ENCODE assay signal across 13 cellular contexts in genomic region chr2:43438858-43439655, GRCh38.
DNase-seq lines count a peak whose midpoint lies in the region; ATAC-seq and TF ChIP-seq lines count a peak whose summit lies in the region.
"Had no signal": no experiment of that assay in that cellular context is flagged by ENCODE, and none has a peak within 500 bp of the region (broad histone marks: within the 10 kb centered on the region; RNA-seq: fewer than 3 reads in every experiment).

No MANE protein-coding gene starts in this region.

- H2AK5ac ChIP-seq in trophoblast cell (ENCODE audit: low read length), result no peak overlapping the region

- H3K4me1 Mint-ChIP-seq in activated CD4-positive, alpha-beta T cell treated with anti-CD3 and anti-CD28 coated beads, Interleukin-2, amount 10 ng/mL, durations not matched to agents 24 days and 14 days, result peaks cover 7% of the 10 kb centered on the region

- H4K8ac ChIP-seq in trophoblast cell (ENCODE audit: low read depth, low read length), result no peak overlapping the region

- no peak overlapping the region for H3K27ac Mint-ChIP-seq in activated CD4-positive, alpha-beta T cell treated with anti-CD3 and anti-CD28 coated beads, Interleukin-2, amount 10 ng/mL, durations not matched to agents 24 days and 14 days
- H3K27ac Mint-ChIP-seq: activated naive CD8-positive, alpha-beta T cell treated with anti-CD3 and anti-CD28 coated beads, Interleukin-2, amount 10 ng/mL, durations not matched to agents 7 days and 5 days; stimulated activated naive CD8-positive, alpha-beta T cell treated with anti-CD3 and anti-CD28 coated beads, Interleukin-15, Interleukin-2, amounts not matched to agents 100 ng/mL and 50 ng/mL, for 24 hours had no signal

- H3K79me2 ChIP-seq in PC-3 (ENCODE audit: low read length), result no peaks in the 10 kb centered on the region
- peaks cover 3% of the 10 kb centered on the region for H3K79me2 ChIP-seq in trophoblast cell (ENCODE audit: control insufficient read depth, insufficient read depth, low read length, poor library complexity)

- no peak overlapping the region for H4K91ac ChIP-seq in trophoblast cell (ENCODE audit: low read depth, low read length)

- H3K14ac ChIP-seq in trophoblast cell (ENCODE audit: low read length), result no peak overlapping the region

- no peaks in the 10 kb centered on the region for H4K20me1 ChIP-seq in PC-3 (ENCODE audit: low read length)

- H3K27me3 ChIP-seq in PC-3 (ENCODE audit: low read length) (no peaks in the 10 kb centered on the region), trophoblast cell (ENCODE audit: insufficient read depth, low read length) (no peaks in the 10 kb centered on the region)

- H2AFZ ChIP-seq in PC-3 (ENCODE audit: low read length), result no peak overlapping the region
- H2AFZ ChIP-seq in trophoblast cell (ENCODE audit: insufficient read depth, low read length, poor library complexity), result no peak overlapping the region

- H3K18ac ChIP-seq in trophoblast cell (ENCODE audit: low read length), result no peak overlapping the region

- H3K9me3 ChIP-seq in PC-3 (ENCODE audit: low read length) (no peaks in the 10 kb centered on the region), trophoblast cell (ENCODE audit: insufficient read depth, low read depth, low read length) (no peaks in the 10 kb centered on the region)

- H3K23ac ChIP-seq in trophoblast cell (ENCODE audit: low read length), result no peak overlapping the region

- no peak overlapping the region for H3K4me3 Mint-ChIP-seq in activated CD4-positive, alpha-beta T cell treated with anti-CD3 and anti-CD28 coated beads, Interleukin-2, amount 10 ng/mL, durations not matched to agents 24 days and 14 days
- H3K4me3 Mint-ChIP-seq: activated naive CD8-positive, alpha-beta T cell treated with anti-CD3 and anti-CD28 coated beads, Interleukin-2, amount 10 ng/mL, durations not matched to agents 7 days and 5 days; stimulated activated naive CD8-positive, alpha-beta T cell treated with anti-CD3 and anti-CD28 coated beads, Interleukin-15, Interleukin-2, amounts not matched to agents 100 ng/mL and 50 ng/mL, for 24 hours had no signal

- no peak overlapping the region for H2BK12ac ChIP-seq in trophoblast cell (ENCODE audit: low read length)

- H3K27ac ChIP-seq in PC-3 (ENCODE audit: low read length), result 0 out of 2 replicates have a peak overlapping the region, but pooled peaks have one; percentile 2
- no peak overlapping the region for H3K27ac ChIP-seq in trophoblast cell (ENCODE audit: low read depth, low read length)
- H3K27ac ChIP-seq: C4-2B had no signal

- no peak overlapping the region for H3K4ac ChIP-seq in trophoblast cell (ENCODE audit: low read depth, low read length)

- no peaks in the 10 kb centered on the region for H3K9me2 ChIP-seq in PC-3 (replicated peaks; ENCODE audit: low read length)

- TF ChIP-seq CTCF in PC-3 (conservative IDR thresholded peaks at IDR 0.05; ENCODE audit: low read depth, low read length), result no peak
- no peak for TF ChIP-seq CTCF in epithelial cell of esophagus (IDR thresholded peaks at IDR 0.05; ENCODE audit: insufficient read depth, low read depth, low read length, missing control alignments)

- no peaks in the 10 kb centered on the region for H3K9me3 Mint-ChIP-seq in activated CD4-positive, alpha-beta T cell treated with anti-CD3 and anti-CD28 coated beads, Interleukin-2, amount 10 ng/mL, durations not matched to agents 24 days and 14 days
- H3K9me3 Mint-ChIP-seq: activated naive CD8-positive, alpha-beta T cell treated with anti-CD3 and anti-CD28 coated beads, Interleukin-2, amount 10 ng/mL, durations not matched to agents 7 days and 5 days; stimulated activated naive CD8-positive, alpha-beta T cell treated with anti-CD3 and anti-CD28 coated beads, Interleukin-15, Interleukin-2, amounts not matched to agents 100 ng/mL and 50 ng/mL, for 24 hours had no signal

- intact Hi-C loops in PC-3 (cut with micrococcal nuclease), result no loop called here
- intact Hi-C loops in activated CD4-positive, alpha-beta T cell treated with anti-CD3 and anti-CD28 coated beads, Interleukin-2, amount 10 ng/mL, durations not matched to agents 24 days and 14 days (cut with micrococcal nuclease), result no loop called here

- H3K27me3 Mint-ChIP-seq in activated CD4-positive, alpha-beta T cell treated with anti-CD3 and anti-CD28 coated beads, Interleukin-2, amount 10 ng/mL, durations not matched to agents 24 days and 14 days, result no peaks in the 10 kb centered on the region
- H3K27me3 Mint-ChIP-seq: activated naive CD8-positive, alpha-beta T cell treated with anti-CD3 and anti-CD28 coated beads, Interleukin-2, amount 10 ng/mL, durations not matched to agents 7 days and 5 days; stimulated activated naive CD8-positive, alpha-beta T cell treated with anti-CD3 and anti-CD28 coated beads, Interleukin-15, Interleukin-2, amounts not matched to agents 100 ng/mL and 50 ng/mL, for 24 hours had no signal

- peaks cover 6% of the 10 kb centered on the region for H3K79me1 ChIP-seq in trophoblast cell (ENCODE audit: low read length)

- H3K4me2 ChIP-seq in PC-3 (ENCODE audit: low read length), result peak overlapping the region; percentile 52
- no peak overlapping the region for H3K4me2 ChIP-seq in trophoblast cell (ENCODE audit: low read length)

- H2BK120ac ChIP-seq in trophoblast cell (ENCODE audit: insufficient read depth, low read length, poor library complexity), result no peak overlapping the region

- no CpG with 5 or more reads among the region's 7 CpGs for WGBS in trophoblast cell (ENCODE audit: extremely low coverage, insufficient coverage, insufficient read length)

- H3K36me3 ChIP-seq in PC-3 (ENCODE audit: low read depth, low read length) (0 out of 2 replicates have a peak, but pooled peaks cover 2% of the 10 kb centered on the region), trophoblast cell (ENCODE audit: control insufficient read depth in 1 of 2, insufficient read depth in 2 of 2, low read length in 2 of 2) (no peaks in the 10 kb centered on the region)

- H2BK5ac ChIP-seq in trophoblast cell (ENCODE audit: low read depth, low read length, poor library complexity), result no peak overlapping the region

- CTCF ChIA-PET in PC-3 (lab: Charles Lee), result interaction anchor here (0.5 kb wide), 1 partner anchor 36 kb away, joined by 5 read pairs; no protein-coding TSS in a partner anchor

- POLR2A ChIA-PET in PC-3 (lab: Charles Lee; ENCODE audit: unreplicated experiment), result no interaction called here

- H3K9ac ChIP-seq in PC-3 (ENCODE audit: low read length) (no peak overlapping the region), trophoblast cell (ENCODE audit: low read length) (no peak overlapping the region)

- peak; percentile 58 for ATAC-seq in PC-3
- no peak for ATAC-seq in GM21737 (IDR thresholded peaks at IDR 0.05; ENCODE audit: unreplicated experiment)

- DNase-seq in Daoy (ENCODE audit: low read depth) (peak; percentile 60), PC-3 (peak; percentile 60), epithelial cell of esophagus (ENCODE audit: low read depth) (peak; percentile 57), trophoblast cell (peak; percentile 22 to 82), NCI-H1930 (lab: John Stamatoyannopoulos, UW) (no peak)
- DNase-seq in activated naive CD4-positive, alpha-beta T cell treated with anti-CD3 and anti-CD28 coated beads, Interleukin-2, amount 50 U/mL, for 16 hours, result no peak
- no peak for DNase-seq in activated CD4-positive, alpha-beta T cell treated with anti-CD3 and anti-CD28 coated beads, Interleukin-2, amount 10 ng/mL, durations not matched to agents 24 days and 14 days
- DNase-seq: activated naive CD8-positive, alpha-beta T cell treated with anti-CD3 and anti-CD28 coated beads, Interleukin-2, amount 10 ng/mL, durations not matched to agents 7 days and 5 days; NCI-H1105; NCI-H446 had no signal

- H3F3A ChIP-seq in PC-3 (ENCODE audit: low read length, unreplicated experiment), result no peaks in the 10 kb centered on the region

- H3K4me3 ChIP-seq in PC-3 (ENCODE audit: low read length) (no peak overlapping the region), epithelial cell of esophagus (ENCODE audit: low read length) (no peak overlapping the region), trophoblast cell (ENCODE audit: low read depth, low read length) (no peak overlapping the region)

- peaks cover 29% of the 10 kb centered on the region for H3K4me1 ChIP-seq in PC-3 (ENCODE audit: insufficient read depth, low read length)
- peaks cover 9% of the 10 kb centered on the region in 2 experiments for H3K4me1 ChIP-seq in trophoblast cell (ENCODE audit: control insufficient read depth in 1 of 2, insufficient read depth in 2 of 2, low read length in 2 of 2)

- peaks cover 25% of the 10 kb centered on the region for H3K36me3 Mint-ChIP-seq in activated CD4-positive, alpha-beta T cell treated with anti-CD3 and anti-CD28 coated beads, Interleukin-2, amount 10 ng/mL, durations not matched to agents 24 days and 14 days (ENCODE audit: low read depth)

- no TSS peak for BruUV-seq in PC-3 (replicated peaks; lab: Mats Ljungman, UMichigan)

- H4K12ac ChIP-seq in trophoblast cell (ENCODE audit: low read depth, low read length), result no peak overlapping the region

Comparison
In these comparisons a context has a peak if more than half of its experiments do, and no peak if none do; other contexts are left out.
1. DNase-seq: peak in Daoy (single experiment), PC-3 (single experiment), epithelial cell of esophagus (single experiment) and trophoblast cell (2 of 2); none in activated naive CD4-positive, alpha-beta T cell treated with anti-CD3 and anti-CD28 coated beads, Interleukin-2, amount 50 U/mL, for 16 hours (single experiment), NCI-H1930 (0 of 2) and activated CD4-positive, alpha-beta T cell treated with anti-CD3 and anti-CD28 coated beads, Interleukin-2, amount 10 ng/mL, durations not matched to agents 24 days and 14 days (single experiment).